In genomic region chr1:45785583-45785982, GRCh38 we compare ENCODE assay signal across 12 cellular contexts. TPM values are rescaled to one million over a fixed set of nuclear protein-coding genes. Genes with fewer than 3 reads are reported as not detected.
DNase-seq lines count a peak whose midpoint lies in the region; ATAC-seq and TF ChIP-seq lines count a peak whose summit lies in the region.
"Had no signal": no experiment of that assay in that cellular context is flagged by ENCODE, and none has a peak within 500 bp of the region (broad histone marks: within the 10 kb centered on the region; RNA-seq: fewer than 3 reads in every experiment).

No MANE protein-coding gene starts in this region.

- no peaks in the 10 kb centered on the region for H3K27me3 ChIP-seq in MM.1S (replicated peaks; ENCODE audit: insufficient read depth, low read length)
- no peaks in the 10 kb centered on the region for H3K27me3 ChIP-seq in GM23338 (ENCODE audit: insufficient read depth)
- H3K27me3 ChIP-seq: tibial artery had no signal

- H3K4me3 Mint-ChIP-seq in activated CD8-positive, alpha-beta memory T cell treated with anti-CD3 and anti-CD28 coated beads, Interleukin-2, amount 10 ng/mL, durations not matched to agents 7 days and 5 days, result peak overlapping the region; percentile 29
- H3K4me3 Mint-ChIP-seq in natural killer cell treated with Interleukin-12 subunit alpha and Interleukin-12 subunit beta and Interleukin-15 and Interleukin-18, amount 100 ng/mL, for 72 hours, result peak overlapping the region; percentile 70
- no peak overlapping the region for H3K4me3 Mint-ChIP-seq in GM23338

- H4K20me1 ChIP-seq in MM.1S (ENCODE audit: insufficient read depth, low read length), result no peaks in the 10 kb centered on the region
- no peaks in the 10 kb centered on the region for H4K20me1 ChIP-seq in GM23338 (replicated peaks; ENCODE audit: insufficient read depth)

- no peak overlapping the region for H3K27ac Mint-ChIP-seq in activated CD8-positive, alpha-beta memory T cell treated with anti-CD3 and anti-CD28 coated beads, Interleukin-2, amount 10 ng/mL, durations not matched to agents 7 days and 5 days
- peak overlapping the region; percentile 1 to 70 for H3K27ac Mint-ChIP-seq in natural killer cell treated with Interleukin-12 subunit alpha and Interleukin-12 subunit beta and Interleukin-15 and Interleukin-18, amount 100 ng/mL, for 72 hours
- H3K27ac Mint-ChIP-seq in GM23338, result no peak overlapping the region

- DNase-seq in activated CD8-positive, alpha-beta memory T cell treated with anti-CD3 and anti-CD28 coated beads, Interleukin-2, amount 10 ng/mL, durations not matched to agents 7 days and 5 days, result peak; percentile 76
- no peak for DNase-seq in activated CD8-positive, alpha-beta memory T cell treated with anti-CD3 and anti-CD28 coated beads, Interleukin-2, amount 50 U/mL, for 4 hours
- peak; percentile 78 for DNase-seq in MM.1S
- peak; percentile 9 to 28 for DNase-seq in activated CD4-positive, alpha-beta T cell treated with anti-CD3 and anti-CD28 coated beads, Interleukin-2, amount 50 U/mL, for 48 hours
- no peak for DNase-seq in natural killer cell treated with Interleukin-12 subunit alpha and Interleukin-12 subunit beta and Interleukin-15 and Interleukin-18, amount 100 ng/mL, for 72 hours (ENCODE audit: low spot score)
- DNase-seq in iPS-NIHi7 (ENCODE audit: extremely low spot score), result no peak
- DNase-seq in GM23338 (ENCODE audit: low spot score), result no peak
- no peak for DNase-seq in GM19240 (ENCODE audit: insufficient read length, low spot score)
- DNase-seq: ACHN, brain microvascular endothelial cell, esophagus squamous epithelium, tibial artery had no signal

- H3F3A ChIP-seq in MM.1S (ENCODE audit: insufficient read depth, low read length), result 0 out of 2 replicates have a peak, but pooled peaks cover 6% of the 10 kb centered on the region
- no peaks in the 10 kb centered on the region for H3F3A ChIP-seq in GM23338 (replicated peaks; ENCODE audit: low read depth)

- H3K79me2 ChIP-seq in MM.1S (ENCODE audit: low read length), result no peaks in the 10 kb centered on the region
- H3K79me2 ChIP-seq in GM23338 (replicated peaks; ENCODE audit: insufficient read depth), result no peaks in the 10 kb centered on the region

- peak; percentile 98 for ATAC-seq in activated CD8-positive, alpha-beta memory T cell treated with anti-CD3 and anti-CD28 coated beads, Interleukin-2, amount 10 ng/mL, durations not matched to agents 7 days and 5 days
- ATAC-seq in natural killer cell treated with Interleukin-12 subunit alpha and Interleukin-12 subunit beta and Interleukin-15 and Interleukin-18, amount 100 ng/mL, for 72 hours, result peak in 1 of 2 donors; percentile 92
- no peak for ATAC-seq in GM23338

- no peaks in the 10 kb centered on the region for H3K9me3 ChIP-seq in MM.1S (replicated peaks; ENCODE audit: insufficient read depth, low read length)
- H3K9me3 ChIP-seq: esophagus squamous epithelium, tibial artery had no signal

- CTCF ChIA-PET in activated CD8-positive, alpha-beta memory T cell treated with anti-CD3 and anti-CD28 coated beads, Interleukin-2, amount 10 ng/mL, durations not matched to agents 7 days and 5 days (lab: Charles Lee), result interaction anchor here (0.6 to 0.7 kb wide), 2 partner anchors 28 to 163 kb away, joined by 3 to 4 read pairs; no protein-coding TSS in a partner anchor

- peaks cover 3% of the 10 kb centered on the region for H3K36me3 Mint-ChIP-seq in activated CD8-positive, alpha-beta memory T cell treated with anti-CD3 and anti-CD28 coated beads, Interleukin-2, amount 10 ng/mL, durations not matched to agents 7 days and 5 days
- H3K36me3 Mint-ChIP-seq in natural killer cell treated with Interleukin-12 subunit alpha and Interleukin-12 subunit beta and Interleukin-15 and Interleukin-18, amount 100 ng/mL, for 72 hours, result no peaks in the 10 kb centered on the region
- H3K36me3 Mint-ChIP-seq in GM23338 (ENCODE audit: low read depth), result no peaks in the 10 kb centered on the region

- peaks cover 14% of the 10 kb centered on the region for H3K4me1 Mint-ChIP-seq in activated CD8-positive, alpha-beta memory T cell treated with anti-CD3 and anti-CD28 coated beads, Interleukin-2, amount 10 ng/mL, durations not matched to agents 7 days and 5 days
- H3K4me1 Mint-ChIP-seq in natural killer cell treated with Interleukin-12 subunit alpha and Interleukin-12 subunit beta and Interleukin-15 and Interleukin-18, amount 100 ng/mL, for 72 hours (ENCODE audit: low read depth in 2 of 2), result peaks cover 6 to 7% of the 10 kb centered on the region in 2 donors
- H3K4me1 Mint-ChIP-seq in GM23338, result no peaks in the 10 kb centered on the region

- H3K9me2 ChIP-seq in MM.1S (replicated peaks; ENCODE audit: insufficient read depth, low read length) (no peaks in the 10 kb centered on the region), GM23338 (ENCODE audit: insufficient read depth) (no peaks in the 10 kb centered on the region; the same call in 1 of the 2 replicates)

- peak overlapping the region; percentile 19; the same call in 1 of the 2 replicates for H3K27ac ChIP-seq in MM.1S (ENCODE audit: low read length)
- H3K27ac ChIP-seq in GM23338 (ENCODE audit: low read depth), result no peak overlapping the region
- H3K27ac ChIP-seq: brain microvascular endothelial cell, esophagus squamous epithelium, tibial artery had no signal

- peak overlapping the region; percentile 20; the same call in 1 of the 2 replicates for H2AFZ ChIP-seq in MM.1S (ENCODE audit: low read length)
- no peak overlapping the region for H2AFZ ChIP-seq in GM23338

- H3K4me2 ChIP-seq in MM.1S (ENCODE audit: low read depth, low read length), result peak overlapping the region; percentile 48; the same call in 1 of the 2 replicates
- no peak overlapping the region for H3K4me2 ChIP-seq in GM23338

- peaks cover 36% of the 10 kb centered on the region for H3K27me3 Mint-ChIP-seq in activated CD8-positive, alpha-beta memory T cell treated with anti-CD3 and anti-CD28 coated beads, Interleukin-2, amount 10 ng/mL, durations not matched to agents 7 days and 5 days
- H3K27me3 Mint-ChIP-seq in natural killer cell treated with Interleukin-12 subunit alpha and Interleukin-12 subunit beta and Interleukin-15 and Interleukin-18, amount 100 ng/mL, for 72 hours, result peaks cover 12 to 13% of the 10 kb centered on the region in 2 donors
- no peaks in the 10 kb centered on the region for H3K27me3 Mint-ChIP-seq in GM23338 (ENCODE audit: insufficient read depth, low read depth, poor library complexity)

- H3K4me1 ChIP-seq in MM.1S (ENCODE audit: low read length) (no peaks in the 10 kb centered on the region; the same call in 1 of the 2 replicates), GM23338 (ENCODE audit: insufficient read depth) (no peaks in the 10 kb centered on the region)
- H3K4me1 ChIP-seq: esophagus squamous epithelium, tibial artery had no signal

- H3K36me3 ChIP-seq in MM.1S (replicated peaks; ENCODE audit: insufficient read depth, low read length) (no peaks in the 10 kb centered on the region), GM23338 (ENCODE audit: insufficient read depth) (no peaks in the 10 kb centered on the region)
- H3K36me3 ChIP-seq: brain microvascular endothelial cell, esophagus squamous epithelium, tibial artery had no signal

- TF ChIP-seq CTCF in MM.1S (IDR thresholded peaks at IDR 0.05; ENCODE audit: low read length), result no peak
- no peak for TF ChIP-seq CTCF in GM23338 (conservative IDR thresholded peaks at IDR 0.05; ENCODE audit: low read depth in 2 of 2)

- H3K4me3 ChIP-seq in MM.1S (ENCODE audit: low read length), result peak overlapping the region; percentile 7; the same call in 1 of the 2 replicates
- H3K4me3 ChIP-seq in GM23338, result no peak overlapping the region
- H3K4me3 ChIP-seq: esophagus squamous epithelium, tibial artery had no signal

- no peaks in the 10 kb centered on the region for H3K9me3 Mint-ChIP-seq in activated CD8-positive, alpha-beta memory T cell treated with anti-CD3 and anti-CD28 coated beads, Interleukin-2, amount 10 ng/mL, durations not matched to agents 7 days and 5 days (ENCODE audit: low read depth)
- no peaks in the 10 kb centered on the region for H3K9me3 Mint-ChIP-seq in natural killer cell treated with Interleukin-12 subunit alpha and Interleukin-12 subunit beta and Interleukin-15 and Interleukin-18, amount 100 ng/mL, for 72 hours
- H3K9me3 Mint-ChIP-seq in GM23338, result no peaks in the 10 kb centered on the region

- no peak overlapping the region for H3K9ac ChIP-seq in MM.1S (ENCODE audit: low read length)

TF ChIP-seq in GM23338, 12 proteins besides CTCF, POLR2A, EP300 and RAD21 (continues in another document):
- TF ChIP-seq ZNF114 (CRISPR knock-in tag; IDR thresholded peaks at IDR 0.05), result no peak
- TF ChIP-seq CREB1 (CRISPR knock-in tag; IDR thresholded peaks at IDR 0.05; ENCODE audit: low read depth), result no peak

RNA-seq across cellular contexts. Expression of gene MAST2, which starts 17.8 kb away (rescaled TPM):
- 10 to 100 TPM; 29.5 to 35.6 TPM for total RNA-seq in activated CD8-positive, alpha-beta memory T cell treated with anti-CD3 and anti-CD28 coated beads, Interleukin-2, amount 10 ng/mL, durations not matched to agents 7 days and 5 days
- 10 to 100 TPM; 31.8 to 73.2 TPM for total RNA-seq in natural killer cell treated with Interleukin-12 subunit alpha and Interleukin-12 subunit beta and Interleukin-15 and Interleukin-18, amount 100 ng/mL, for 72 hours
- 20.7 and 57.7 TPM in 2 replicates for total RNA-seq in GM23338 (2014; rRNA removed; shearing (Covaris generic))
- 9.3 and 11.5 TPM in 2 replicates for polyA plus RNA-seq in GM23338 (2016; fragmentation: Nextera tagmentation; extraction: Ambion mirVana)

RNA-seq across cellular contexts. Expression of gene IPP, which starts 35.1 kb away (rescaled TPM):
- total RNA-seq in activated CD8-positive, alpha-beta memory T cell treated with anti-CD3 and anti-CD28 coated beads, Interleukin-2, amount 10 ng/mL, durations not matched to agents 7 days and 5 days, result 10 to 100 TPM; 10.8 to 12.3 TPM
- total RNA-seq in natural killer cell treated with Interleukin-12 subunit alpha and Interleukin-12 subunit beta and Interleukin-15 and Interleukin-18, amount 100 ng/mL, for 72 hours, result 10 to 100 TPM; 16.2 to 16.5 TPM
- total RNA-seq in GM23338 (2014; rRNA removed; shearing (Covaris generic)), result 1.8 and 3.7 TPM in 2 replicates
- 2.8 and 4.6 TPM in 2 replicates for polyA plus RNA-seq in GM23338 (2016; fragmentation: Nextera tagmentation; extraction: Ambion mirVana)

Comparison
In these comparisons a context has a peak if more than half of its experiments do, and no peak if none do; other contexts are left out.
1. DNase-seq: peak in activated CD8-positive, alpha-beta memory T cell treated with anti-CD3 and anti-CD28 coated beads, Interleukin-2, amount 10 ng/mL, durations not matched to agents 7 days and 5 days (single experiment), MM.1S (single experiment) and activated CD4-positive, alpha-beta T cell treated with anti-CD3 and anti-CD28 coated beads, Interleukin-2, amount 50 U/mL, for 48 hours (2 of 2); none in activated CD8-positive, alpha-beta memory T cell treated with anti-CD3 and anti-CD28 coated beads, Interleukin-2, amount 50 U/mL, for 4 hours (single experiment), natural killer cell treated with Interleukin-12 subunit alpha and Interleukin-12 subunit beta and Interleukin-15 and Interleukin-18, amount 100 ng/mL, for 72 hours (single experiment), iPS-NIHi7 (single experiment), GM23338 (single experiment) and GM19240 (single experiment).
2. H3K27ac Mint-ChIP-seq: peak in natural killer cell treated with Interleukin-12 subunit alpha and Interleukin-12 subunit beta and Interleukin-15 and Interleukin-18, amount 100 ng/mL, for 72 hours (2 of 2); none in activated CD8-positive, alpha-beta memory T cell treated with anti-CD3 and anti-CD28 coated beads, Interleukin-2, amount 10 ng/mL, durations not matched to agents 7 days and 5 days (single experiment) and GM23338 (single experiment).